In genomic region chr12:33560653-33561208, GRCh38 we compare ENCODE assay signal across 17 cellular contexts.
"Had no signal": no experiment of that assay in that cellular context is flagged by ENCODE, and none has a peak within 500 bp of the region (broad histone marks: within the 10 kb centered on the region; RNA-seq: fewer than 3 reads in every experiment).

No MANE protein-coding gene starts in this region.

- H3K36me3 Mint-ChIP-seq: stimulated activated naive B cell treated with anti-CD40 and anti-IgM and Interleukin-4, amounts not matched to agents 10 μg/mL and 1 μg/mL and 100 μg/mL, for 72 hours had no signal

- H3K27me3 ChIP-seq: esophagus squamous epithelium, gastroesophageal sphincter, right atrium auricular region, sigmoid colon, transverse colon had no signal

- ATAC-seq: effector memory CD8-positive, alpha-beta T cell; gastroesophageal sphincter; left colon; left ventricle myocardium superior; mucosa of descending colon; naive thymus-derived CD8-positive, alpha-beta T cell; stimulated activated naive B cell treated with anti-CD40 and anti-IgM and Interleukin-4, amounts not matched to agents 10 μg/mL and 1 μg/mL and 100 μg/mL, for 72 hours; stimulated activated naive CD8-positive, alpha-beta T cell treated with anti-CD3 and anti-CD28 coated beads, Interleukin-15, amount 100 ng/mL, for 72 hours had no signal

- H3K27me3 Mint-ChIP-seq: effector memory CD8-positive, alpha-beta T cell; naive thymus-derived CD8-positive, alpha-beta T cell; stimulated activated naive B cell treated with anti-CD40 and anti-IgM and Interleukin-4, amounts not matched to agents 10 μg/mL and 1 μg/mL and 100 μg/mL, for 72 hours; stimulated activated naive CD8-positive, alpha-beta T cell treated with anti-CD3 and anti-CD28 coated beads, Interleukin-15, amount 100 ng/mL, for 72 hours had no signal

- H3K4me1 ChIP-seq: esophagus squamous epithelium, gastroesophageal sphincter, right atrium auricular region, sigmoid colon, transverse colon had no signal

- H3K4me3 Mint-ChIP-seq: effector memory CD8-positive, alpha-beta T cell; naive thymus-derived CD8-positive, alpha-beta T cell; stimulated activated naive B cell treated with anti-CD40 and anti-IgM and Interleukin-4, amounts not matched to agents 10 μg/mL and 1 μg/mL and 100 μg/mL, for 72 hours; stimulated activated naive CD8-positive, alpha-beta T cell treated with anti-CD3 and anti-CD28 coated beads, Interleukin-15, amount 100 ng/mL, for 72 hours had no signal

- H3K9me3 ChIP-seq: esophagus squamous epithelium, transverse colon had no signal

- H3K36me3 ChIP-seq: esophagus squamous epithelium, gastroesophageal sphincter, right atrium auricular region, sigmoid colon, thoracic aorta, transverse colon had no signal

- H3K4me3 ChIP-seq: esophagus squamous epithelium, gastroesophageal sphincter, mucosa of descending colon, right atrium auricular region, sigmoid colon, skin epidermis, thoracic aorta, transverse colon had no signal

- DNase-seq: effector memory CD8-positive, alpha-beta T cell; esophagus squamous epithelium; foreskin fibroblast; left colon; left ventricle myocardium superior; mucosa of descending colon; naive thymus-derived CD8-positive, alpha-beta T cell; sigmoid colon; stimulated activated CD4-positive, alpha-beta T cell treated with anti-CD3 and anti-CD28 coated beads, Interleukin-2, amount 100 ng/mL, for 24 hours; stimulated activated CD4-positive, alpha-beta T cell treated with anti-CD3 and anti-CD28 coated beads, Interleukin-4, amount 100 ng/mL, for 4 hours; stimulated activated naive B cell treated with anti-CD40 and anti-IgM and Interleukin-4, amounts not matched to agents 10 μg/mL and 1 μg/mL and 100 μg/mL, for 72 hours; stimulated activated naive CD8-positive, alpha-beta T cell treated with anti-CD3 and anti-CD28 coated beads, Interleukin-15, amount 100 ng/mL, for 72 hours; transverse colon had no signal

- H3K27ac Mint-ChIP-seq: effector memory CD8-positive, alpha-beta T cell; naive thymus-derived CD8-positive, alpha-beta T cell; stimulated activated naive B cell treated with anti-CD40 and anti-IgM and Interleukin-4, amounts not matched to agents 10 μg/mL and 1 μg/mL and 100 μg/mL, for 72 hours; stimulated activated naive CD8-positive, alpha-beta T cell treated with anti-CD3 and anti-CD28 coated beads, Interleukin-15, amount 100 ng/mL, for 72 hours had no signal

- H3K4me1 Mint-ChIP-seq: naive thymus-derived CD8-positive, alpha-beta T cell; stimulated activated naive B cell treated with anti-CD40 and anti-IgM and Interleukin-4, amounts not matched to agents 10 μg/mL and 1 μg/mL and 100 μg/mL, for 72 hours; stimulated activated naive CD8-positive, alpha-beta T cell treated with anti-CD3 and anti-CD28 coated beads, Interleukin-15, amount 100 ng/mL, for 72 hours had no signal

- H3K27ac ChIP-seq: esophagus squamous epithelium, gastroesophageal sphincter, right atrium auricular region, sigmoid colon, skin epidermis, thoracic aorta, transverse colon had no signal
